In the genomic region with DNA sequence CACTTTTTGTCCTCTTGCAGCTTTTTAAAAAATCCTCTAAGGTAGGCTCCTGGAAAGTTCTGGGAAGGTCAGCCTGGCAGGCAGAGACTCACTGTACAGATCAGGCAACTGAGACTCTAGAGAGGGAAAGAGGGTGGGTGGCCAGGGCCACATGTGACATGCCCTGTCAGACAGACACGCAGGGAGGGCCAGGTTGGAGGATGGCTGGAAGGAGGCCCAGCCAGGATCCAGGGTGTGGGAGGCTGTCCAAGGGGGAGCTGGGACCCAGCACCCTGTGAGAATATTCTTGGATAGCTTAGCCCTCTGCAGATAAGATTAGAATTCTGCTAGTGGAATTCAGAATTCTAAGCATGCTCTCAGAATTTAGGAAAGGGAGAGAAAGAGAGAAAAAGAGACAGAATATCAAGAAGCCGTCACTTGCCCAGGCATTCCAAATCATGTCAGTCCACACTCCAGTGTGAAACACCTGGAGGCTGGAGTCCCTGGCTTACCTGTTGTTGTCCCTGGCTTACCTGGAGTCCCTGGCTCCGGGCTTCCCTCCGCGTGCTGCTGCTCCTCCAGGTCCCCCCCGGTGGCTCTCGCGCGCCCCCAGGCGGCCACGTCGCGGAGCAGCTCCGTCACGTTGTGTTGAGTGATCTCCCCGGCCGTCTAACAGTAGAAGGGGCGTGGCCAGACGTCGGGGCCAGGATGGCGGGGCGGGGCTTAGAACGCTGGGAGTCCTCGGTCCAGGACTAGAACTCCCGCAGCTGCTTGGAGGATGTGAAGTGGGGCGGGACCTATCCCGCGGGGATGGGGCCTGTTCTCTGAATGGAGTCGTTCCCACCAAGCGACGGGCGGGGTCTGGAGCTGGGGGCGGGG, we compare ENCODE assay signal across 8 cellular contexts. TPM values are rescaled to one million over a fixed set of nuclear protein-coding genes. Genes with fewer than 3 reads are reported as not detected.
DNase-seq lines count a peak whose midpoint lies in the region; ATAC-seq lines count a peak whose summit lies in the region.

No MANE protein-coding gene starts in this region.

- DNase-seq in EL (peak; percentile 90), NCI-H526 (lab: John Stamatoyannopoulos, UW) (peak; percentile 94 to 99), left colon (peak; percentile 83 to 91)
- DNase-seq in activated CD4-positive, alpha-beta T cell treated with anti-CD3 and anti-CD28 coated beads for 24 hours (ENCODE audit: low read depth in 2 of 2): peak; percentile 81 to 87
- DNase-seq in central memory CD4-positive, alpha-beta T cell: peak; percentile 84
- peak; percentile 84 to 85 for DNase-seq in stimulated activated CD4-positive, alpha-beta T cell treated with anti-CD3 and anti-CD28 coated beads, Interleukin-4, amount 100 ng/mL, for 4 hours

- intact Hi-C loops in left colon (cut with DNase I, micrococcal nuclease): no loop called here

- ATAC-seq in HG03342 (IDR thresholded peaks at IDR 0.05; ENCODE audit: unreplicated experiment) (peak; percentile 69), left colon (peak; percentile 91), GM21528 (IDR thresholded peaks at IDR 0.05; ENCODE audit: low FRiP score, unreplicated experiment) (no peak)

RNA-seq across cellular contexts. Expression of gene TNNI3, which starts 2.8 kb away (rescaled TPM):
- total RNA-seq in left colon: 1 to 10 TPM in 1 of 2 donors, not detected in 1; 1.1 TPM

RNA-seq across cellular contexts. Expression of gene DNAAF3, which starts 6.1 kb away (rescaled TPM):
- total RNA-seq in left colon: 1 to 10 TPM in 1 of 2 donors, under 1 TPM in 1; 0.79 to 2.6 TPM

RNA-seq across cellular contexts. Expression of gene TNNT1, which starts 11.4 kb away (rescaled TPM):
- under 1 TPM; 0.40 to 0.70 TPM for total RNA-seq in left colon

RNA-seq across cellular contexts. Expression of gene SYT5, which starts 19.7 kb away (rescaled TPM):
- 1 to 10 TPM in 1 of 2 donors, under 1 TPM in 1; 0.64 to 1.9 TPM for total RNA-seq in left colon

RNA-seq across cellular contexts. Expression of gene PPP1R12C, which starts 42.9 kb away (rescaled TPM):
- 100 to 1,000 TPM; 102 to 118 TPM for total RNA-seq in left colon
